ENCODE assay signal across 10 cellular contexts in the genomic region with DNA sequence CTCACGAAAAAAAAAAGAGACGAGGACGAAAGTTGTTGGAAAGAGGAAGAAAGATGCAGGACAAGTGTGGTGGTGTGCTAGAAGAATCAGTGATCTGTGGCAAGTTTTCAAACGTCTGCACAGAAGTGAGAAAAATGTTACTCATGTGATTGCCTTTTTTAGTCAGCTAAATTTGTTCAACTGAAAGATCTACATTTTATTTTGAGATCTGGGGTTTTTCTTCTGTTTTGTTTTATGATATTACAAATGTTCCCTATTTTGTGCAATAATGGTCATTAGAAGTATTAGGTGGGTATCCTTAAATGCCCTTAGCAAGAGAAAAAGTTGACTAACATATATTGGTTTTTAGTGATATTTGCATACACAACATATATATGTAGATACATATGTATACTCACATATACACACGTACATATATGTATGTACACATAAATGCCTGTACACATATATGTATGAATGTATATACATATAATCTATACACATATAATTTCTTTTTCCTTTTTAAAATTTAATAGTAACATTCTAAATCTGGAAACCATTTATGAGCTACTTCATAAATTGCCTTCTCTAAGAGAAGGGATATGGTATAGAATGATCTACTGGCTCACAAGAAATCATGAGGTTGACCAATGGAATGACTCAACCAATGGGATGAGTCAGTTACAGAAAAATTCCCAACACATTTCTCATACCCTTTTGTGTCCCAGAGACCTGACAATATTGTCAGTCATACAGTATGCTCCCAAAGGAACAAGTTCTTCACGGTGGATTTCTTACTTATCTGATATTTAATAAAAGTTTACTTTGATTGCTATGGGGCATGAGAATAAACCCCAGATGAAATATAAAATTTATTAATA. TPM values are rescaled to one million over a fixed set of nuclear protein-coding genes. Genes with fewer than 3 reads are reported as not detected.
DNase-seq lines count a peak whose midpoint lies in the region; ATAC-seq, FAIRE-seq and TF ChIP-seq lines count a peak whose summit lies in the region.
"Had no signal": no experiment of that assay in that cellular context is flagged by ENCODE, and none has a peak within 500 bp of the region (broad histone marks: within the 10 kb centered on the region; RNA-seq: fewer than 3 reads in every experiment).

No MANE protein-coding gene starts in this region.

- H3K27ac Mint-ChIP-seq in activated CD4-positive, alpha-beta T cell treated with anti-CD3 and anti-CD28 coated beads, Interleukin-2, amount 10 ng/mL, durations not matched to agents 24 days and 14 days: no peak overlapping the region

- no peaks in the 10 kb centered on the region for H3K9me3 ChIP-seq in A549
- H3K9me3 ChIP-seq in stomach: peaks cover 0 to 4% (median 0%) of the 10 kb centered on the region in 4 donors
- no peaks in the 10 kb centered on the region for H3K9me3 ChIP-seq in lower lobe of right lung

- DNase-seq in A549 (ENCODE audit: low read depth in 1 of 2, low spot score in 1 of 2): peak; percentile 37 to 43
- DNase-seq in amniotic stem cell (lab: John Stamatoyannopoulos, UW): peak; percentile 33
- no peak for DNase-seq in stomach
- no peak for DNase-seq in lower lobe of right lung
- DNase-seq in activated CD4-positive, alpha-beta T cell treated with anti-CD3 and anti-CD28 coated beads, Interleukin-2, amount 10 ng/mL, durations not matched to agents 24 days and 14 days: no peak
- DNase-seq in HK-2 (ENCODE audit: unreplicated experiment): no peak
- DNase-seq: NCI-H345 had no signal

- no peak for TF ChIP-seq RAD21 in A549 (conservative IDR thresholded peaks at IDR 0.05 in 1 of 2, IDR thresholded peaks at IDR 0.05 in 1 of 2)

- no peak overlapping the region for H3K4me3 Mint-ChIP-seq in activated CD4-positive, alpha-beta T cell treated with anti-CD3 and anti-CD28 coated beads, Interleukin-2, amount 10 ng/mL, durations not matched to agents 24 days and 14 days

- TF ChIP-seq POLR2A in A549 (IDR thresholded peaks at IDR 0.05; ENCODE audit: low read length) (no peak), stomach (IDR thresholded peaks at IDR 0.05) (no peak)

- H3K27me3 ChIP-seq in stomach: no peaks in the 10 kb centered on the region
- no peaks in the 10 kb centered on the region for H3K27me3 ChIP-seq in lower lobe of right lung (ENCODE audit: low read depth)
- H3K27me3 ChIP-seq: cardiac muscle cell had no signal

- POLR2A ChIA-PET in A549 (lab: Yijun Ruan, JAX): no interaction called here

- H3K36me3 Mint-ChIP-seq in activated CD4-positive, alpha-beta T cell treated with anti-CD3 and anti-CD28 coated beads, Interleukin-2, amount 10 ng/mL, durations not matched to agents 24 days and 14 days (ENCODE audit: low read depth): no peaks in the 10 kb centered on the region

- peaks cover 19% of the 10 kb centered on the region; the same call in 2 of the 3 replicates for H3K4me1 ChIP-seq in A549
- H3K4me1 ChIP-seq in stomach: no peaks in the 10 kb centered on the region
- H3K4me1 ChIP-seq in lower lobe of right lung: no peaks in the 10 kb centered on the region

- CTCF ChIA-PET in A549 (lab: Yijun Ruan, JAX): interaction anchor here (0.9 kb wide), 1 partner anchor 11 kb away, joined by 3 read pairs; no protein-coding TSS in a partner anchor

- H3K4me1 Mint-ChIP-seq in activated CD4-positive, alpha-beta T cell treated with anti-CD3 and anti-CD28 coated beads, Interleukin-2, amount 10 ng/mL, durations not matched to agents 24 days and 14 days: no peaks in the 10 kb centered on the region

- H3K4me3 ChIP-seq in A549: no peak overlapping the region
- no peak overlapping the region for H3K4me3 ChIP-seq in stomach
- no peak overlapping the region for H3K4me3 ChIP-seq in lower lobe of right lung
- H3K4me3 ChIP-seq: cardiac muscle cell had no signal

- H3K27ac ChIP-seq in A549: no peak overlapping the region
- no peak overlapping the region for H3K27ac ChIP-seq in stomach
- no peak overlapping the region for H3K27ac ChIP-seq in lower lobe of right lung
- H3K27ac ChIP-seq: cardiac muscle cell had no signal

- TF ChIP-seq EP300 in A549 (IDR thresholded peaks at IDR 0.05) (no peak), stomach (IDR thresholded peaks at IDR 0.05) (no peak)

- H3K4me2 ChIP-seq in A549: peak overlapping the region; percentile 49; the same call in 2 of the 3 replicates

- intact Hi-C loops in stomach (cut with DNase I; ENCODE audit: low total_unique reads) (no loop called here), lower lobe of right lung (cut with DNase I) (no loop called here)
- intact Hi-C loops in activated CD4-positive, alpha-beta T cell treated with anti-CD3 and anti-CD28 coated beads, Interleukin-2, amount 10 ng/mL, durations not matched to agents 24 days and 14 days (cut with micrococcal nuclease): no loop called here

- FAIRE-seq in A549 (lab: Jason Lieb, UNC): no peak

- no peaks in the 10 kb centered on the region for H3K36me3 ChIP-seq in stomach
- no peaks in the 10 kb centered on the region for H3K36me3 ChIP-seq in lower lobe of right lung
- H3K36me3 ChIP-seq: cardiac muscle cell had no signal

- ATAC-seq in A549 (peak; percentile 72 to 78; a peak in 5 of 6 replicates), GM19452 (IDR thresholded peaks at IDR 0.05; ENCODE audit: unreplicated experiment) (peak; percentile 87), HG03196 (IDR thresholded peaks at IDR 0.05; ENCODE audit: unreplicated experiment) (peak; percentile 81), lower lobe of right lung (no peak)

- WGBS in A549 (ENCODE audit: missing lambda C conversion rate): 43% methylated on average over 6 of the region's 6 CpGs
- 69 to 86% (median 82%) methylated on average over 6 of the region's 6 CpGs for WGBS in stomach, 5 donors

- H3K9me3 Mint-ChIP-seq in activated CD4-positive, alpha-beta T cell treated with anti-CD3 and anti-CD28 coated beads, Interleukin-2, amount 10 ng/mL, durations not matched to agents 24 days and 14 days: no peaks in the 10 kb centered on the region

- no peaks in the 10 kb centered on the region for H3K27me3 Mint-ChIP-seq in activated CD4-positive, alpha-beta T cell treated with anti-CD3 and anti-CD28 coated beads, Interleukin-2, amount 10 ng/mL, durations not matched to agents 24 days and 14 days

- TF ChIP-seq CTCF in A549 (IDR thresholded peaks at IDR 0.05) (no peak), stomach (IDR thresholded peaks at IDR 0.05) (no peak), lower lobe of right lung (IDR thresholded peaks at IDR 0.05) (no peak)

TF ChIP-seq in A549, 52 proteins besides CTCF, POLR2A, EP300 and RAD21:
- no peak for TF ChIP-seq EHF (CRISPR knock-in tag; IDR thresholded peaks at IDR 0.05)
- peak; percentile 64 for TF ChIP-seq FOSL2 (IDR thresholded peaks at IDR 0.05)
- TF ChIP-seq FOSL2 (CRISPR knock-in tag; IDR thresholded peaks at IDR 0.05): peak; percentile 74
- peak; percentile 64; the same call in 1 of the 2 replicates for TF ChIP-seq JUNB (IDR thresholded peaks at IDR 0.05)

RNA-seq across cellular contexts. Expression of a gene that starts 38.4 kb away (rescaled TPM):
- polyA plus RNA-seq in A549 (2011; rRNA removed): not detected in 2 replicates
- polyA plus RNA-seq in A549 (2012; cell fraction: cytosol; rRNA removed): not detected in 2 replicates
- not detected in 2 replicates for polyA plus RNA-seq in A549 (2012; cell fraction: nucleus; rRNA removed)
- polyA plus RNA-seq in A549 (2017; fragmentation: RNase III; extraction: RNeasy Plus Mini Kit Qiagen cat#74134 plus additional on column Dnase treatment): not detected in 3 replicates
- not detected in 2 replicates for polyA minus RNA-seq in A549 (2011; rRNA and poly(A)+ RNA removed)
- total RNA-seq in stomach: not detected
- not detected for polyA plus RNA-seq in stomach
- 0.41 TPM for total RNA-seq in lower lobe of right lung
- total RNA-seq in activated CD4-positive, alpha-beta T cell treated with anti-CD3 and anti-CD28 coated beads, Interleukin-2, amount 10 ng/mL, durations not matched to agents 24 days and 14 days: not detected in 2 replicates

Comparison
In these comparisons a context has a peak if more than half of its experiments do, and no peak if none do; other contexts are left out.
1. ATAC-seq: peak in A549 (2 of 2), GM19452 (single experiment) and HG03196 (single experiment); none in lower lobe of right lung (0 of 2).
2. DNase-seq: peak in A549 (2 of 2) and amniotic stem cell (single experiment); none in stomach (single experiment), lower lobe of right lung (single experiment), activated CD4-positive, alpha-beta T cell treated with anti-CD3 and anti-CD28 coated beads, Interleukin-2, amount 10 ng/mL, durations not matched to agents 24 days and 14 days (single experiment) and HK-2 (single experiment).